In genomic region chr14:37779480-37779879, GRCh38 we compare ENCODE assay signal across 33 cellular contexts.
"Had no signal": no experiment of that assay in that cellular context is flagged by ENCODE, and none has a peak within 500 bp of the region (broad histone marks: within the 10 kb centered on the region; RNA-seq: fewer than 3 reads in every experiment).

No MANE protein-coding gene starts in this region.

- H3K9ac ChIP-seq: KMS-11 had no signal

- H3K36me3 ChIP-seq: MG63 had no signal

- H3K9me3 ChIP-seq: MG63 had no signal

- DNase-seq: Kasumi-1, MG63, MM.1S, MV-4-11, NCI-H1048, NCI-H1092, NCI-H1092 treated with DMSO at 0.1 percent for 48 hours, NCI-H1105, NCI-H1105 treated with DMSO at 0.1 percent for 48 hours, NCI-H1417, NCI-H1417 treated with DMSO at 0.1 percent for 48 hours, NCI-H1436, NCI-H1436 treated with DMSO at 0.1 percent for 48 hours, NCI-H146, NCI-H1694, NCI-H1694 treated with DMSO at 0.1 percent for 48 hours, NCI-H187, NCI-H187 treated with DMSO at 0.1 percent for 48 hours, NCI-H1930, NCI-H2029, NCI-H2029 treated with DMSO at 0.1 percent for 48 hours, NCI-H2081, NCI-H2081 treated with DMSO at 0.1 percent for 48 hours, NCI-H2107, NCI-H2171, NCI-H2171 treated with DMSO at 0.1 percent for 48 hours, NCI-H2227 treated with DMSO at 0.1 percent for 48 hours, NCI-H226, NCI-H345, NCI-H446, NCI-H446 treated with DMSO at 0.1 percent for 48 hours, NCI-H510A had no signal

- H3K27me3 ChIP-seq: MG63 had no signal

- H3K27ac ChIP-seq: KMS-11 had no signal

- H3K4me2 ChIP-seq: KMS-11 had no signal

- H3K4me3 ChIP-seq: MG63 had no signal
